ENCODE assay signal across 1 cellular context in genomic region chr1:63317007-63317813, GRCh38.
TF ChIP-seq lines count a peak whose summit lies in the region.

No MANE protein-coding gene starts in this region.

TF ChIP-seq in H1, 55 proteins besides CTCF, POLR2A, EP300 and RAD21 (continued from another document):
- peak; percentile 54; the same call in 1 of the 2 replicates for TF ChIP-seq MAX (IDR thresholded peaks at IDR 0.05)
- TF ChIP-seq TAF1 (IDR thresholded peaks at IDR 0.05; ENCODE audit: low read depth, low read length) = 0 out of 2 replicates have a peak, but pooled peaks have one; percentile 19
- TF ChIP-seq CHD2 (IDR thresholded peaks at IDR 0.05; ENCODE audit: low read length) = no peak
- no peak; the same call in none of the 2 replicates for TF ChIP-seq TBP (IDR thresholded peaks at IDR 0.05; ENCODE audit: low read depth, low read length)
- no peak for TF ChIP-seq NRF1 (IDR thresholded peaks at IDR 0.05; ENCODE audit: low read depth, low read length)
- TF ChIP-seq SUZ12 (IDR thresholded peaks at IDR 0.05; ENCODE audit: low read length) = peak; percentile 18; the same call in 1 of the 2 replicates
- 0 out of 2 replicates have a peak, but pooled peaks have one; percentile 40 for TF ChIP-seq KDM1A (IDR thresholded peaks at IDR 0.05; ENCODE audit: borderline replicate concordance, low read length)
- peak in 1 of 2 experiments; percentile 69; a peak in 1 of 4 replicates for TF ChIP-seq HDAC2 (IDR thresholded peaks at IDR 0.05; ENCODE audit: borderline replicate concordance in 1 of 2, low read depth in 2 of 2, low read length in 2 of 2)
- peak; percentile 67; the same call in 1 of the 2 replicates for TF ChIP-seq RBBP5 (IDR thresholded peaks at IDR 0.05; ENCODE audit: borderline replicate concordance, low read depth, low read length)
- TF ChIP-seq RXRA (IDR thresholded peaks at IDR 0.05; ENCODE audit: insufficient read depth, low read depth, low read length) = 0 out of 2 replicates have a peak, but pooled peaks have one; percentile 43
- peak; percentile 73; the same call in 1 of the 2 replicates for TF ChIP-seq GABPA (IDR thresholded peaks at IDR 0.05; ENCODE audit: borderline replicate concordance, insufficient read depth, low read length)
- 0 out of 2 replicates have a peak, but pooled peaks have one; percentile 53 for TF ChIP-seq FOSL1 (IDR thresholded peaks at IDR 0.05; ENCODE audit: insufficient read depth, low read depth, low read length)
- TF ChIP-seq PHF8 (conservative IDR thresholded peaks at IDR 0.05; ENCODE audit: low read depth, low read length) = 0 out of 2 replicates have a peak, but pooled peaks have one; percentile 21
- TF ChIP-seq CTBP2 (IDR thresholded peaks at IDR 0.05; ENCODE audit: borderline replicate concordance, insufficient read depth, insufficient read length, low read length) = no peak
- TF ChIP-seq SP4 (IDR thresholded peaks at IDR 0.05; ENCODE audit: low read length) = no peak
- peak in 1 of 2 experiments; percentile 51; a peak in 1 of 4 replicates for TF ChIP-seq SIN3A (conservative IDR thresholded peaks at IDR 0.05 in 1 of 2, IDR thresholded peaks at IDR 0.05 in 1 of 2; ENCODE audit: low read depth in 1 of 2, low read length in 2 of 2)
- TF ChIP-seq CBX5 (IDR thresholded peaks at IDR 0.05; ENCODE audit: low read depth, low read length) = no peak
- peak; percentile 1 for TF ChIP-seq NANOG (IDR thresholded peaks at IDR 0.05; ENCODE audit: insufficient read depth, low read depth, low read length, poor library complexity, severe bottlenecking)
- 0 out of 2 replicates have a peak, but pooled peaks have one; percentile 15 for TF ChIP-seq TCF12 (IDR thresholded peaks at IDR 0.05; ENCODE audit: low read depth, low read length)
